ENCODE assay signal across 8 cellular contexts in the genomic region with DNA sequence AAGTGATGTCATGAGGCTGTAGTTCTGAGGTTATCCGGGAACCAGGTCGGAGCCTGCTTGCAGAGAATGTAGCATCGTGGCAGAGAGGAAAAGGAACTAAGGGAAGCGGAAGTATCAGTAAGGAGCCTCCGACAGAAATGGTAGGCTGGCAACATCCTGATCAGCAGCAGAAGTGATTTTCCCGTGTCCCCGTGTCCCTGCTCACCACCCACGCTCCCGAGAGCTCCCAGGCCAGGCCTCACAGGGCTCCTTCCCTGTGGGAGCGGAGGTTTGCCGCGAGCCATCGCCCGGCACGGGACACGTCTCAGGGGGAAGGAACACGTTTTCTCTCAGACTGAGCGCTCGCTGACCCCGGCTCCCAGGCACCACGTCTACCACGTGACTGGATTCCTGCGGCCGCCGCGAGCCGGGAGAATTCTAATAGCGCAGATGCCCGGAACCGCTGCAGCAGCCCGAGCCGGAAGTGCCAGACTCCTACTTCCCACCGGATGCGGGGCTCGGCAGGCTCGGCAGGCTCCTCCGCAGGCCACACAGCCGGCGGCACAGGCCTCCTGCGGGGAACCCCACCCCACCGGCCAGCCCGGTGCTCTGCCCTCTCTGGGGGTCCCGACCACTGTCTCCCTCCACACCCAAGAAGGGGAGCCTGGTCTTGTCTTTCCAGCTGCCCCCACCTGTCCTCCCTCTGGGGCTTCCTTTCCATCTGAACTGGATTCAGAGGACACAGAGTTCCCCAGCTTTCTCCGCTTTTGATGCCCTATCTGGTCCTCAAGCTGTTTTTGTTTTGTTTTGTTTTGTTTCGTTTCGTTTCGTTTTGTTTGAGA.
DNase-seq lines count a peak whose midpoint lies in the region; ATAC-seq and TF ChIP-seq lines count a peak whose summit lies in the region.

No MANE protein-coding gene starts in this region.

- no peaks in the 10 kb centered on the region for H3K9me3 ChIP-seq in CD4-positive, alpha-beta memory T cell (ENCODE audit: control insufficient read depth in 1 of 2, low read length in 2 of 2)
- no peaks in the 10 kb centered on the region for H3K9me3 ChIP-seq in HEK293 (ENCODE audit: control insufficient read depth, insufficient read depth, low read depth, low read length)

- H3K9me3 Mint-ChIP-seq in CD4-positive, alpha-beta memory T cell = peaks cover 0 to 4% (median 0%) of the 10 kb centered on the region in 8 donors
- H3K9me3 Mint-ChIP-seq in T-cell = no peaks in the 10 kb centered on the region

- peaks cover 16% of the 10 kb centered on the region for H3K4me1 ChIP-seq in CD4-positive, alpha-beta memory T cell (ENCODE audit: insufficient read depth, low read length)
- H3K4me1 ChIP-seq in HEK293 (ENCODE audit: control insufficient read depth, insufficient read depth, low read length) = no peaks in the 10 kb centered on the region

- no peaks in the 10 kb centered on the region for H3K36me3 ChIP-seq in CD4-positive, alpha-beta memory T cell (ENCODE audit: insufficient read depth, low read length)
- H3K36me3 ChIP-seq in HEK293 (ENCODE audit: control insufficient read depth in 2 of 2, insufficient read depth in 1 of 2, low read length in 2 of 2) (no peaks in the 10 kb centered on the region), kidney epithelial cell (ENCODE audit: control insufficient read depth, insufficient read depth, low read length) (no peaks in the 10 kb centered on the region)

- intact Hi-C loops in CD4-positive, alpha-beta memory T cell (cut with micrococcal nuclease) = loop anchor here (2.0 kb wide), 1 partner anchor 160 kb away; no protein-coding TSS in a partner anchor

- TF ChIP-seq CTCF in HEK293 (tag by site-specific recombination; IDR thresholded peaks at IDR 0.05) (no peak), kidney epithelial cell (IDR thresholded peaks at IDR 0.05; ENCODE audit: insufficient read depth, low read length, poor library complexity, severe bottlenecking) (no peak)

- DNase-seq in CD4-positive, alpha-beta memory T cell = peak in 2 of 5 donors; percentile 15 to 39
- DNase-seq in T-cell = peak in 18 of 34 experiments; percentile 5 to 51 (median 22)
- no peak for DNase-seq in caudate nucleus (lab: John Stamatoyannopoulos, UW)
- peak; percentile 64 for DNase-seq in kidney epithelial cell (ENCODE audit: low read depth)
- peak in 3 of 4 experiments; percentile 17 to 54 (median 48) for DNase-seq in stimulated activated CD4-positive, alpha-beta T cell treated with anti-CD3 and anti-CD28 coated beads, Interleukin-1b, Interleukin-23, amount 100 ng/mL, for 24 hours (ENCODE audit: low read depth in 4 of 4, low spot score in 1 of 4)
- no peak for DNase-seq in NCI-H526 treated with DMSO at 0.1 percent for 48 hours (lab: John Stamatoyannopoulos, UW)

- peaks cover 0 to 3% of the 10 kb centered on the region in 2 donors for H3K36me3 Mint-ChIP-seq in CD4-positive, alpha-beta memory T cell
- no peaks in the 10 kb centered on the region for H3K36me3 Mint-ChIP-seq in T-cell

- peaks cover 0 to 1% of the 10 kb centered on the region in 2 donors for H3K27me3 Mint-ChIP-seq in CD4-positive, alpha-beta memory T cell
- H3K27me3 Mint-ChIP-seq in T-cell = peaks cover 0 to 1% of the 10 kb centered on the region in 2 donors

- ATAC-seq in T-cell (replicated peaks in 1 of 4) (peak; percentile 31 to 71 (median 56)), GM18520 (IDR thresholded peaks at IDR 0.05; ENCODE audit: unreplicated experiment) (no peak)

- POLR2A ChIA-PET in CD4-positive, alpha-beta memory T cell (lab: Charles Lee; ENCODE audit: partially characterized antibody) = interaction anchor here (0.6 kb wide), 1 partner anchor 53 kb away, joined by 4 read pairs; no protein-coding TSS in a partner anchor
- POLR2A ChIA-PET in HEK293 (lab: Yijun Ruan, JAX) (interaction anchor here (1.5 kb wide), 1 partner anchor 12 kb away, joined by 3 read pairs; no protein-coding TSS in a partner anchor), T-cell (lab: Charles Lee) (no interaction called here)

- CTCF ChIA-PET in CD4-positive, alpha-beta memory T cell (lab: Charles Lee; ENCODE audit: partially characterized antibody) = no interaction called here
- CTCF ChIA-PET in HEK293 (lab: Yijun Ruan, JAX) (interaction anchor here (0.6 kb wide), 3 partner anchors 49 to 200 kb away, joined by 3 read pairs; no protein-coding TSS in a partner anchor), T-cell (lab: Charles Lee) (interaction anchor here (0.7 to 1.9 kb wide), 3 partner anchors 9 to 199 kb away, joined by 3 to 5 read pairs (median 4); no protein-coding TSS in a partner anchor)

- H3K4me3 Mint-ChIP-seq in CD4-positive, alpha-beta memory T cell = peak overlapping the region; percentile 91 to 97 (median 94)
- peak overlapping the region; percentile 82 to 94 (median 86) for H3K4me3 Mint-ChIP-seq in T-cell

- H3K27ac ChIP-seq in CD4-positive, alpha-beta memory T cell (ENCODE audit: low read depth, low read length) = peak overlapping the region; percentile 32
- no peak overlapping the region; the same call in 1 of the 2 replicates for H3K27ac ChIP-seq in HEK293 (ENCODE audit: extremely low read depth, low read depth, low read length)
- peak overlapping the region; percentile 86 for H3K27ac ChIP-seq in caudate nucleus (ENCODE audit: low read depth, low read length)

- H3K4me1 Mint-ChIP-seq in CD4-positive, alpha-beta memory T cell = peaks cover 10 to 27% (median 17%) of the 10 kb centered on the region in 4 donors
- H3K4me1 Mint-ChIP-seq in T-cell = peaks cover 16 to 23% (median 20%) of the 10 kb centered on the region in 3 donors

- H3K27me3 ChIP-seq in CD4-positive, alpha-beta memory T cell (ENCODE audit: insufficient read depth, low read length) = no peaks in the 10 kb centered on the region
- no peaks in the 10 kb centered on the region for H3K27me3 ChIP-seq in kidney epithelial cell (ENCODE audit: control insufficient read depth, insufficient read depth, low read length)

- peak overlapping the region; percentile 41 to 94 (median 87) for H3K27ac Mint-ChIP-seq in CD4-positive, alpha-beta memory T cell
- peak overlapping the region; percentile 63 to 81 for H3K27ac Mint-ChIP-seq in T-cell

- H3K4me3 ChIP-seq in CD4-positive, alpha-beta memory T cell (ENCODE audit: low read length in 2 of 2) = peak overlapping the region; percentile 70 to 78
- H3K4me3 ChIP-seq in HEK293 (ENCODE audit: low read depth, low read length) = peak overlapping the region; percentile 39
- H3K4me3 ChIP-seq in kidney epithelial cell (ENCODE audit: low read depth, low read length) = peak overlapping the region; percentile 27

TF ChIP-seq in HEK293, 187 proteins besides CTCF, POLR2A, EP300 and RAD21 (continues in another document):
- TF ChIP-seq GLIS1 (tag by site-specific recombination; IDR thresholded peaks at IDR 0.05) (peak; percentile 46; the same call in 1 of the 2 replicates), ZNF776 (tag by site-specific recombination; IDR thresholded peaks at IDR 0.05; ENCODE audit: borderline replicate concordance) (no peak), ZFP37 (tag by site-specific recombination; IDR thresholded peaks at IDR 0.05) (0 out of 2 replicates have a peak, but pooled peaks have one; percentile 26), ZFP69B (tag by site-specific recombination; IDR thresholded peaks at IDR 0.05) (no peak)
- TF ChIP-seq, protein P1, sequence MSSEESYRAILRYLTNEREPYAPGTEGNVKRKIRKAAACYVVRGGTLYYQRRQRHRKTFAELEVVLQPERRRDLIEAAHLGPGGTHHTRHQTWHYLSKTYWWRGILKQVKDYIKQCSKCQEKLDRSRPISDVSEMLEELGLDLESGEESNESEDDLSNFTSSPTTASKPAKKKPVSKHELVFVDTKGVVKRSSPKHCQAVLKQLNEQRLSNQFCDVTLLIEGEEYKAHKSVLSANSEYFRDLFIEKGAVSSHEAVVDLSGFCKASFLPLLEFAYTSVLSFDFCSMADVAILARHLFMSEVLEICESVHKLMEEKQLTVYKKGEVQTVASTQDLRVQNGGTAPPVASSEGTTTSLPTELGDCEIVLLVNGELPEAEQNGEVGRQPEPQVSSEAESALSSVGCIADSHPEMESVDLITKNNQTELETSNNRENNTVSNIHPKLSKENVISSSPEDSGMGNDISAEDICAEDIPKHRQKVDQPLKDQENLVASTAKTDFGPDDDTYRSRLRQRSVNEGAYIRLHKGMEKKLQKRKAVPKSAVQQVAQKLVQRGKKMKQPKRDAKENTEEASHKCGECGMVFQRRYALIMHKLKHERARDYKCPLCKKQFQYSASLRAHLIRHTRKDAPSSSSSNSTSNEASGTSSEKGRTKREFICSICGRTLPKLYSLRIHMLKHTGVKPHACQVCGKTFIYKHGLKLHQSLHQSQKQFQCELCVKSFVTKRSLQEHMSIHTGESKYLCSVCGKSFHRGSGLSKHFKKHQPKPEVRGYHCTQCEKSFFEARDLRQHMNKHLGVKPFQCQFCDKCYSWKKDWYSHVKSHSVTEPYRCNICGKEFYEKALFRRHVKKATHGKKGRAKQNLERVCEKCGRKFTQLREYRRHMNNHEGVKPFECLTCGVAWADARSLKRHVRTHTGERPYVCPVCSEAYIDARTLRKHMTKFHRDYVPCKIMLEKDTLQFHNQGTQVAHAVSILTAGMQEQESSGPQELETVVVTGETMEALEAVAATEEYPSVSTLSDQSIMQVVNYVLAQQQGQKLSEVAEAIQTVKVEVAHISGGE (tag by site-specific recombination; conservative IDR thresholded peaks at IDR 0.05; ENCODE audit: low read depth) = peak; percentile 93

Comparison
In these comparisons a context has a peak if more than half of its experiments do, and no peak if none do; other contexts are left out.
1. DNase-seq: peak in T-cell (18 of 34), kidney epithelial cell (single experiment) and stimulated activated CD4-positive, alpha-beta T cell treated with anti-CD3 and anti-CD28 coated beads, Interleukin-1b, Interleukin-23, amount 100 ng/mL, for 24 hours (3 of 4); none in caudate nucleus (0 of 61) and NCI-H526 treated with DMSO at 0.1 percent for 48 hours (single experiment).
2. POLR2A ChIA-PET loops: an anchor here in CD4-positive, alpha-beta memory T cell (0.6 kb wide) and HEK293 (1.5 kb wide); none called in T-cell.
3. Peak in every context shown above with its lines, with median percentiles within 50 percentile points of each other: H3K4me3 ChIP-seq.